3 cellular contexts compared by ENCODE assay signal in genomic region chr10:18738835-18739234, GRCh38.
TF ChIP-seq lines count a peak whose summit lies in the region.

No MANE protein-coding gene starts in this region.

TF ChIP-seq in SK-N-SH treated with all-trans-retinoic acid at 6 μM for 48 hours, 23 proteins besides CTCF, POLR2A, EP300 and RAD21:
- TF ChIP-seq ZNF70 (CRISPR knock-in tag; IDR thresholded peaks at IDR 0.05) = no peak
- no peak for TF ChIP-seq RARB (CRISPR knock-in tag; IDR thresholded peaks at IDR 0.05)
- TF ChIP-seq ZFP3 (CRISPR knock-in tag; IDR thresholded peaks at IDR 0.05) = no peak
- peak; percentile 34; the same call in 1 of the 2 replicates for TF ChIP-seq ISL1 (CRISPR knock-in tag; IDR thresholded peaks at IDR 0.05)

TF ChIP-seq in SK-N-SH, 30 proteins besides CTCF, POLR2A, EP300 and RAD21:
- TF ChIP-seq, protein P1, sequence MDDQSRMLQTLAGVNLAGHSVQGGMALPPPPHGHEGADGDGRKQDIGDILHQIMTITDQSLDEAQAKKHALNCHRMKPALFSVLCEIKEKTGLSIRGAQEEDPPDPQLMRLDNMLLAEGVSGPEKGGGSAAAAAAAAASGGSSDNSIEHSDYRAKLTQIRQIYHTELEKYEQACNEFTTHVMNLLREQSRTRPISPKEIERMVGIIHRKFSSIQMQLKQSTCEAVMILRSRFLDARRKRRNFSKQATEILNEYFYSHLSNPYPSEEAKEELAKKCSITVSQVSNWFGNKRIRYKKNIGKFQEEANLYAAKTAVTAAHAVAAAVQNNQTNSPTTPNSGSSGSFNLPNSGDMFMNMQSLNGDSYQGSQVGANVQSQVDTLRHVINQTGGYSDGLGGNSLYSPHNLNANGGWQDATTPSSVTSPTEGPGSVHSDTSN (IDR thresholded peaks at IDR 0.05) = no peak
- TF ChIP-seq, protein P2, sequence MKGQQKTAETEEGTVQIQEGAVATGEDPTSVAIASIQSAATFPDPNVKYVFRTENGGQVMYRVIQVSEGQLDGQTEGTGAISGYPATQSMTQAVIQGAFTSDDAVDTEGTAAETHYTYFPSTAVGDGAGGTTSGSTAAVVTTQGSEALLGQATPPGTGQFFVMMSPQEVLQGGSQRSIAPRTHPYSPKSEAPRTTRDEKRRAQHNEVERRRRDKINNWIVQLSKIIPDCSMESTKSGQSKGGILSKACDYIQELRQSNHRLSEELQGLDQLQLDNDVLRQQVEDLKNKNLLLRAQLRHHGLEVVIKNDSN (IDR thresholded peaks at IDR 0.05; ENCODE audit: borderline replicate concordance, low read depth) = no peak
- TF ChIP-seq REST (IDR thresholded peaks at IDR 0.05; ENCODE audit: low read depth, low read length) (no peak), RFX5 (IDR thresholded peaks at IDR 0.05; ENCODE audit: low read length) (no peak), RXRA (IDR thresholded peaks at IDR 0.05; ENCODE audit: borderline replicate concordance, low read depth) (no peak), POLR2AphosphoS5 (IDR thresholded peaks at IDR 0.05; ENCODE audit: low read depth, low read length) (no peak), GATA2 (CRISPR knock-in tag; IDR thresholded peaks at IDR 0.05) (no peak), MXI1 (IDR thresholded peaks at IDR 0.05; ENCODE audit: low read depth, low read length) (no peak), EZH2phosphoT487 (IDR thresholded peaks at IDR 0.05; ENCODE audit: borderline replicate concordance, low read depth) (no peak), RCOR1 (IDR thresholded peaks at IDR 0.05; ENCODE audit: low read length) (no peak), FOXM1 (IDR thresholded peaks at IDR 0.05; ENCODE audit: low read depth) (no peak), JUND (IDR thresholded peaks at IDR 0.05) (no peak), ELF1 (IDR thresholded peaks at IDR 0.05) (no peak), NFIC (IDR thresholded peaks at IDR 0.05; ENCODE audit: borderline replicate concordance) (no peak), SMC3 (IDR thresholded peaks at IDR 0.05; ENCODE audit: low read depth, low read length) (no peak), SIN3A (IDR thresholded peaks at IDR 0.05; ENCODE audit: borderline replicate concordance, low read depth, low read length) (no peak)
- TF ChIP-seq, protein P3, sequence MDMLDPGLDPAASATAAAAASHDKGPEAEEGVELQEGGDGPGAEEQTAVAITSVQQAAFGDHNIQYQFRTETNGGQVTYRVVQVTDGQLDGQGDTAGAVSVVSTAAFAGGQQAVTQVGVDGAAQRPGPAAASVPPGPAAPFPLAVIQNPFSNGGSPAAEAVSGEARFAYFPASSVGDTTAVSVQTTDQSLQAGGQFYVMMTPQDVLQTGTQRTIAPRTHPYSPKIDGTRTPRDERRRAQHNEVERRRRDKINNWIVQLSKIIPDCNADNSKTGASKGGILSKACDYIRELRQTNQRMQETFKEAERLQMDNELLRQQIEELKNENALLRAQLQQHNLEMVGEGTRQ (IDR thresholded peaks at IDR 0.05; ENCODE audit: borderline replicate concordance, low read depth, low read length) = no peak
- TF ChIP-seq, protein P4, sequence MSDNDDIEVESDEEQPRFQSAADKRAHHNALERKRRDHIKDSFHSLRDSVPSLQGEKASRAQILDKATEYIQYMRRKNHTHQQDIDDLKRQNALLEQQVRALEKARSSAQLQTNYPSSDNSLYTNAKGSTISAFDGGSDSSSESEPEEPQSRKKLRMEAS (IDR thresholded peaks at IDR 0.05; ENCODE audit: low read depth) = no peak

TF ChIP-seq in HepG2, 621 proteins besides CTCF, POLR2A, EP300 and RAD21:
- TF ChIP-seq GABPA (IDR thresholded peaks at IDR 0.05; ENCODE audit: low read depth, low read length) (no peak), GABPA (CRISPR knock-in tag; IDR thresholded peaks at IDR 0.05; ENCODE audit: low read depth) (no peak), ZBTB3 (CRISPR knock-in tag; IDR thresholded peaks at IDR 0.05; ENCODE audit: borderline replicate concordance, low read depth) (no peak), PITX1 (CRISPR knock-in tag; IDR thresholded peaks at IDR 0.05) (no peak), ZNF788 (CRISPR knock-in tag; IDR thresholded peaks at IDR 0.05; ENCODE audit: borderline replicate concordance) (no peak), ZNF616 (CRISPR knock-in tag; IDR thresholded peaks at IDR 0.05; ENCODE audit: low read depth) (no peak), TOPORS (CRISPR knock-in tag; IDR thresholded peaks at IDR 0.05) (no peak), ZKSCAN8 (CRISPR knock-in tag; IDR thresholded peaks at IDR 0.05; ENCODE audit: borderline replicate concordance) (no peak), NR2F2 (IDR thresholded peaks at IDR 0.05; ENCODE audit: borderline replicate concordance, low read depth) (no peak), SMYD3 (CRISPR knock-in tag; IDR thresholded peaks at IDR 0.05) (no peak), HMG20B (CRISPR knock-in tag; conservative IDR thresholded peaks at IDR 0.05) (no peak)
- TF ChIP-seq, protein P5, sequence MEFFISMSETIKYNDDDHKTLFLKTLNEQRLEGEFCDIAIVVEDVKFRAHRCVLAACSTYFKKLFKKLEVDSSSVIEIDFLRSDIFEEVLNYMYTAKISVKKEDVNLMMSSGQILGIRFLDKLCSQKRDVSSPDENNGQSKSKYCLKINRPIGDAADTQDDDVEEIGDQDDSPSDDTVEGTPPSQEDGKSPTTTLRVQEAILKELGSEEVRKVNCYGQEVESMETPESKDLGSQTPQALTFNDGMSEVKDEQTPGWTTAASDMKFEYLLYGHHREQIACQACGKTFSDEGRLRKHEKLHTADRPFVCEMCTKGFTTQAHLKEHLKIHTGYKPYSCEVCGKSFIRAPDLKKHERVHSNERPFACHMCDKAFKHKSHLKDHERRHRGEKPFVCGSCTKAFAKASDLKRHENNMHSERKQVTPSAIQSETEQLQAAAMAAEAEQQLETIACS (CRISPR knock-in tag; IDR thresholded peaks at IDR 0.05) = no peak
